Comparison of ENCODE assay signal across 9 cellular contexts in genomic region chr2:6353669-6354068, GRCh38.
DNase-seq lines count a peak whose midpoint lies in the region; ATAC-seq and TF ChIP-seq lines count a peak whose summit lies in the region.
"Had no signal": no experiment of that assay in that cellular context is flagged by ENCODE, and none has a peak within 500 bp of the region (broad histone marks: within the 10 kb centered on the region; RNA-seq: fewer than 3 reads in every experiment).

No MANE protein-coding gene starts in this region.

- no peak overlapping the region for H3K4ac ChIP-seq in neuronal stem cell (ENCODE audit: low read length)

- no peak overlapping the region for H2AFZ ChIP-seq in neuronal stem cell (ENCODE audit: low read length)

- DNase-seq in GM10266 (ENCODE audit: extremely low spot score): peak; percentile 33
- no peak for DNase-seq in SKM-1 (lab: John Stamatoyannopoulos, UW; ENCODE audit: unreplicated experiment)
- DNase-seq in activated gamma-delta T cell treated with Interleukin-2 at 50 U/mL for 16 hours: no peak
- no peak for DNase-seq in cortex of kidney (lab: John Stamatoyannopoulos, UW)
- no peak for DNase-seq in neuronal stem cell (ENCODE audit: low spot score)
- DNase-seq: effector memory CD4-positive, alpha-beta T cell had no signal

- no peak overlapping the region for H2AK5ac ChIP-seq in neuronal stem cell (ENCODE audit: low read depth, low read length)

- no peak overlapping the region for H3K4me2 ChIP-seq in neuronal stem cell (ENCODE audit: insufficient read depth, low read length, poor library complexity, severe bottlenecking)

- TF ChIP-seq CTCF in GM10266 (IDR thresholded peaks at IDR 0.05; ENCODE audit: control insufficient read depth, insufficient read depth, low read depth, missing control alignments): no peak

- no peak overlapping the region for H2BK120ac ChIP-seq in neuronal stem cell (ENCODE audit: low read depth, low read length)

- H3K4me3 ChIP-seq in neuronal stem cell (ENCODE audit: low read length in 2 of 2): no peak overlapping the region

- no peak overlapping the region for H3K14ac ChIP-seq in neuronal stem cell (ENCODE audit: low read length)

- H4K91ac ChIP-seq in neuronal stem cell (ENCODE audit: low read depth, low read length, poor library complexity): no peak overlapping the region

- no peaks in the 10 kb centered on the region for H3K4me1 ChIP-seq in neuronal stem cell (ENCODE audit: control insufficient read depth in 2 of 2, insufficient read depth in 1 of 2, low read depth in 1 of 2, low read length in 2 of 2)

- H3K9ac ChIP-seq in neuronal stem cell (ENCODE audit: low read depth, low read length, poor library complexity): no peak overlapping the region

- H2BK5ac ChIP-seq in neuronal stem cell (ENCODE audit: low read length): no peak overlapping the region

- H3K18ac ChIP-seq in neuronal stem cell (ENCODE audit: low read length): no peak overlapping the region

- peaks cover 0 to 3% of the 10 kb centered on the region in 2 donors for H3K9me3 ChIP-seq in neuronal stem cell (replicated peaks in 1 of 2; ENCODE audit: control insufficient read depth in 2 of 2, insufficient read depth in 1 of 2, low read depth in 1 of 2, low read length in 2 of 2)

- ATAC-seq in GM19438 (IDR thresholded peaks at IDR 0.05; ENCODE audit: low read depth, unreplicated experiment): peak; percentile 63
- ATAC-seq in HG02852 (IDR thresholded peaks at IDR 0.05; ENCODE audit: unreplicated experiment): peak; percentile 62
- peak; percentile 55 for ATAC-seq in HG03565 (IDR thresholded peaks at IDR 0.05; ENCODE audit: unreplicated experiment)

- no peak overlapping the region for H2BK12ac ChIP-seq in neuronal stem cell (ENCODE audit: low read length)

- no CpG with 5 or more reads among the region's 4 CpGs for WGBS in neuronal stem cell (ENCODE audit: extremely low coverage in 2 of 2, insufficient read length in 2 of 2, insufficient replicate concordance in 1 of 2), 2 donors

- no peak overlapping the region for H2BK15ac ChIP-seq in neuronal stem cell (ENCODE audit: low read length)

- no peak overlapping the region for H4K8ac ChIP-seq in neuronal stem cell (ENCODE audit: low read depth, low read length)

- H3K27me3 ChIP-seq in neuronal stem cell (ENCODE audit: control insufficient read depth in 3 of 3, insufficient read depth in 3 of 3, low read depth in 1 of 3, low read length in 3 of 3): no peaks in the 10 kb centered on the region

- no peak overlapping the region for H3K27ac ChIP-seq in neuronal stem cell (replicated peaks; ENCODE audit: low read length)

- H3K79me1 ChIP-seq in neuronal stem cell (ENCODE audit: low read depth, low read length): no peaks in the 10 kb centered on the region

- H3K36me3 ChIP-seq in neuronal stem cell (replicated peaks in 1 of 2; ENCODE audit: control insufficient read depth in 2 of 2, insufficient read depth in 2 of 2, low read length in 2 of 2): no peaks in the 10 kb centered on the region

- H3K23ac ChIP-seq in neuronal stem cell (ENCODE audit: low read depth, low read length, poor library complexity): no peak overlapping the region
